ENCODE assay signal across 2 cellular contexts in the genomic region with DNA sequence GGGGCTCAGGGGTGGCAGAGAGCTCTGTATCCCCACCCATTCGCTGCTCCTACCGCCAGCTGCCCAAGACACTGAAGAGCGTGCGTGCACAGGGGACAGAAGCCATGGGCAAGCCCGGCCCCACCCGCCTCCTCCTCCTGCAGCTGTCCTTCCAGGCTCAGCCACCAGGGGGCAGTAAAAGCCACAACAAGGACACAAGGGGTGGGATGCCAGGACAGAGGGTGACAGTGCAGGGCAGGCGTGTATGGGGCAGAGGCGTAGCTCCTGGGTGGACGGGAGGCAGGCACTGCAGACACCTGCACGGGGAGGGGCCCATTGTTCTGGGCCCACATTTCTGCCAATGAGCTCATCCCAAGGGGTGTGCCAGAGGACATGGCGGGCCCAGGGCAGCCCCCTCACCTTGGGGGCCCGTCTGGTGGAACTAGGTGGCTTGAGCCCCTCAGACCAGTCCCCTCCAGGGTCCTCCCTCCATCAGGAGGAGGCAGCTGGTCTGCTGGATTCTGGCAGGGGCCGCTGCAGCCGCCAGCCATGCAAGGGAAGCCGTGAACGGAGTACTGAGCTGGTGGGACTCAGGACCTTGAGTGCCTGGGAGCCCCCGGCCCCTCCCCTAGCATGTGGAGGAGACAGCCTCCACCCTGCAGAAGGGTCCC.
TF ChIP-seq lines count a peak whose summit lies in the region.

No MANE protein-coding gene starts in this region.

TF ChIP-seq in IMR-90, 13 proteins besides CTCF, POLR2A, EP300 and RAD21:
- TF ChIP-seq BHLHE40 (IDR thresholded peaks at IDR 0.05; ENCODE audit: low read depth, low read length) (no peak), MXI1 (IDR thresholded peaks at IDR 0.05; ENCODE audit: borderline replicate concordance, low read depth, low read length) (peak; percentile 85; the same call in 1 of the 2 replicates), CEBPB (IDR thresholded peaks at IDR 0.05; ENCODE audit: low read depth, low read length) (no peak), RFX5 (IDR thresholded peaks at IDR 0.05; ENCODE audit: low read depth, low read length) (no peak), ELK1 (IDR thresholded peaks at IDR 0.05; ENCODE audit: borderline replicate concordance, low read depth, low read length) (no peak), CHD1 (IDR thresholded peaks at IDR 0.05; ENCODE audit: low read depth, low read length) (no peak), MAZ (IDR thresholded peaks at IDR 0.05; ENCODE audit: borderline replicate concordance, low read depth, low read length) (peak; percentile 69), NFE2L2 (IDR thresholded peaks at IDR 0.05; ENCODE audit: low read depth, low read length) (no peak), SMC3 (IDR thresholded peaks at IDR 0.05; ENCODE audit: low read depth, low read length) (peak; percentile 95)
TF ChIP-seq in IMR-90: peak in this region for 3.

TF ChIP-seq in SK-N-SH, 30 proteins besides CTCF, POLR2A, EP300 and RAD21:
- no peak for TF ChIP-seq CHD2 (IDR thresholded peaks at IDR 0.05; ENCODE audit: low read length, partially characterized antibody)
- no peak for TF ChIP-seq PBX3 (IDR thresholded peaks at IDR 0.05)
- no peak for TF ChIP-seq NRF1 (IDR thresholded peaks at IDR 0.05; ENCODE audit: low read depth, low read length)
- TF ChIP-seq RCOR1 (IDR thresholded peaks at IDR 0.05; ENCODE audit: low read length) = no peak
- peak; percentile 68; the same call in 1 of the 2 replicates for TF ChIP-seq FOXJ3 (CRISPR knock-in tag; IDR thresholded peaks at IDR 0.05)
- TF ChIP-seq JUND (IDR thresholded peaks at IDR 0.05) = no peak
- TF ChIP-seq YY1 (IDR thresholded peaks at IDR 0.05; ENCODE audit: low read depth) = no peak
- TF ChIP-seq GATA2 (CRISPR knock-in tag; IDR thresholded peaks at IDR 0.05) = no peak
- TF ChIP-seq MEF2A (IDR thresholded peaks at IDR 0.05; ENCODE audit: borderline replicate concordance, low read depth) = no peak
- TF ChIP-seq SMC3 (IDR thresholded peaks at IDR 0.05; ENCODE audit: low read depth, low read length) = peak; percentile 93
- no peak for TF ChIP-seq ELF1 (IDR thresholded peaks at IDR 0.05)
- no peak for TF ChIP-seq GABPA (IDR thresholded peaks at IDR 0.05; ENCODE audit: low read depth)
- TF ChIP-seq SIN3A (IDR thresholded peaks at IDR 0.05; ENCODE audit: borderline replicate concordance, low read depth, low read length) = no peak
- TF ChIP-seq NFIC (IDR thresholded peaks at IDR 0.05; ENCODE audit: borderline replicate concordance) = no peak
- TF ChIP-seq IRF3 (IDR thresholded peaks at IDR 0.05; ENCODE audit: low read depth, low read length) = no peak
- peak; percentile 81 for TF ChIP-seq MXI1 (IDR thresholded peaks at IDR 0.05; ENCODE audit: low read depth, low read length)
- TF ChIP-seq, protein P1, sequence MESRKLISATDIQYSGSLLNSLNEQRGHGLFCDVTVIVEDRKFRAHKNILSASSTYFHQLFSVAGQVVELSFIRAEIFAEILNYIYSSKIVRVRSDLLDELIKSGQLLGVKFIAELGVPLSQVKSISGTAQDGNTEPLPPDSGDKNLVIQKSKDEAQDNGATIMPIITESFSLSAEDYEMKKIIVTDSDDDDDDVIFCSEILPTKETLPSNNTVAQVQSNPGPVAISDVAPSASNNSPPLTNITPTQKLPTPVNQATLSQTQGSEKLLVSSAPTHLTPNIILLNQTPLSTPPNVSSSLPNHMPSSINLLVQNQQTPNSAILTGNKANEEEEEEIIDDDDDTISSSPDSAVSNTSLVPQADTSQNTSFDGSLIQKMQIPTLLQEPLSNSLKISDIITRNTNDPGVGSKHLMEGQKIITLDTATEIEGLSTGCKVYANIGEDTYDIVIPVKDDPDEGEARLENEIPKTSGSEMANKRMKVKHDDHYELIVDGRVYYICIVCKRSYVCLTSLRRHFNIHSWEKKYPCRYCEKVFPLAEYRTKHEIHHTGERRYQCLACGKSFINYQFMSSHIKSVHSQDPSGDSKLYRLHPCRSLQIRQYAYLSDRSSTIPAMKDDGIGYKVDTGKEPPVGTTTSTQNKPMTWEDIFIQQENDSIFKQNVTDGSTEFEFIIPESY (IDR thresholded peaks at IDR 0.05; ENCODE audit: borderline replicate concordance, low read depth) = no peak
- TF ChIP-seq RFX5 (IDR thresholded peaks at IDR 0.05; ENCODE audit: low read length) = no peak
- no peak for TF ChIP-seq TAF1 (IDR thresholded peaks at IDR 0.05; ENCODE audit: borderline replicate concordance, low read depth, low read length)
TF ChIP-seq in SK-N-SH: peak in this region for 3.
